Comparison of ENCODE assay signal across 11 cellular contexts in the genomic region with DNA sequence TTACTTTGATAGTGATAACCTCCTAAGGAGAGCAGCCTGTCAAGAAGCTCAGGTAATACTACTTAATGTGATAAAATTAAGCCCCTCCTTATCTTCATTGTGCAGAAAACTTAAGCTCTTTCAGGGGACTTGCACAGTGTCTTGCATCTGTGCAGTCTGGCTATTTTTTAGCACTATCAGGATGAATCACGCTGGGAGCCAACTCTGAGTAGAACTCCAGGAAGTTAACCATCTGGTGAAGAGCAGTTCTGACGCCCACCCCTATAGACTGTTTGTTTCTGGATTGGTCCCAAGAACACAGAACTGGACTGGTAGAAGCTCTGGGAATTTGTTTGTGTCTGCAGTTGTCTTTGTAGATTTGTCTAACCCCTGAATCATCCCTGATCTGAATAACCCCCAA. TPM values are rescaled to one million over a fixed set of nuclear protein-coding genes. Genes with fewer than 3 reads are reported as not detected.
A peak's percentile ranks its signal among the peaks of the same experiment; 100 is the strongest.
DNase-seq lines count a peak whose midpoint lies in the region; ATAC-seq and TF ChIP-seq lines count a peak whose summit lies in the region.
"Had no signal": no experiment of that assay in that cellular context is flagged by ENCODE, and none has a peak within 500 bp of the region (broad histone marks: within the 10 kb centered on the region; RNA-seq: fewer than 3 reads in every experiment).

No MANE protein-coding gene starts in this region.

- no peak overlapping the region for H3K4me3 ChIP-seq in SJCRH30
- H3K4me3 ChIP-seq in adrenal gland: no peak overlapping the region

- intact Hi-C loops in adrenal gland (cut with DNase I): no loop called here

- ATAC-seq in HG02870 (IDR thresholded peaks at IDR 0.05; ENCODE audit: unreplicated experiment) (peak; percentile 75), HG02938 (IDR thresholded peaks at IDR 0.05; ENCODE audit: unreplicated experiment) (no peak), HG02763 (IDR thresholded peaks at IDR 0.05; ENCODE audit: unreplicated experiment) (no peak)

- H3K9me3 ChIP-seq in SJCRH30 (replicated peaks): no peaks in the 10 kb centered on the region
- H3K9me3 ChIP-seq in adrenal gland (replicated peaks in 1 of 3): no peaks in the 10 kb centered on the region

- peak; percentile 80 for DNase-seq in EL
- DNase-seq in astrocyte of the hippocampus (ENCODE audit: low read depth, low spot score): peak; percentile 14
- peak; percentile 66 for DNase-seq in myocyte (ENCODE audit: low read depth)
- DNase-seq in SJCRH30: no peak
- no peak for DNase-seq in adrenal gland
- DNase-seq: head of caudate nucleus, naive B cell, NCI-H69 had no signal

- WGBS in adrenal gland, 4 donors: 31 to 57% (median 45%) methylated on average over 2 of the region's 2 CpGs

- no peaks in the 10 kb centered on the region for H3K4me1 ChIP-seq in SJCRH30
- H3K4me1 ChIP-seq in adrenal gland (replicated peaks in 1 of 2): peaks cover 0 to 6% of the 10 kb centered on the region in 2 donors

- H3K36me3 ChIP-seq in SJCRH30 (peaks cover 10% of the 10 kb centered on the region; the same call in 1 of the 2 replicates), adrenal gland (replicated peaks in 1 of 2) (no peaks in the 10 kb centered on the region)

- TF ChIP-seq POLR2A in adrenal gland (IDR thresholded peaks at IDR 0.05): no peak

- no peaks in the 10 kb centered on the region for H3K27me3 ChIP-seq in SJCRH30
- no peaks in the 10 kb centered on the region for H3K27me3 ChIP-seq in adrenal gland

- TF ChIP-seq CTCF in adrenal gland (IDR thresholded peaks at IDR 0.05): no peak

- H3K27ac ChIP-seq in SJCRH30 (no peak overlapping the region), adrenal gland (no peak overlapping the region)

RNA-seq across cellular contexts. Expression of gene AGK, which starts 41.9 kb away (rescaled TPM):
- total RNA-seq in myocyte (27.8 and 31.0 TPM in 2 replicates), adrenal gland (10 to 100 TPM; 23.9 to 89.9 (median 28.3) TPM)
- polyA plus RNA-seq in myocyte (2012): 14.1 TPM
- 41.5 and 46.7 TPM in 2 replicates for total RNA-seq in SJCRH30 (2014; rRNA removed; shearing (Covaris generic))
- 10 to 100 TPM; 11.1 to 39.6 (median 17.4) TPM for polyA plus RNA-seq in adrenal gland

Comparison
In these comparisons a context has a peak if more than half of its experiments do, and no peak if none do; other contexts are left out.
1. DNase-seq: peak in EL (single experiment), astrocyte of the hippocampus (single experiment) and myocyte (single experiment); none in SJCRH30 (0 of 2) and adrenal gland (0 of 7).